8 cellular contexts compared by ENCODE assay signal in genomic region chr17:64028874-64029464, GRCh38. TPM values are rescaled to one million over a fixed set of nuclear protein-coding genes. Genes with fewer than 3 reads are reported as not detected.
DNase-seq lines count a peak whose midpoint lies in the region; ATAC-seq and TF ChIP-seq lines count a peak whose summit lies in the region.

No MANE protein-coding gene starts in this region.

- H3K9me3 ChIP-seq in cardiac muscle cell (ENCODE audit: low read depth): no peaks in the 10 kb centered on the region

- no peaks in the 10 kb centered on the region for H3K27me3 ChIP-seq in cardiac muscle cell

- peak; percentile 68 for TF ChIP-seq CTCF in cardiac muscle cell (IDR thresholded peaks at IDR 0.05; ENCODE audit: low read depth, low read length)
- peak; percentile 83 for TF ChIP-seq CTCF in retinal pigment epithelial cell (conservative IDR thresholded peaks at IDR 0.05; ENCODE audit: low read depth, low read length)

- DNase-seq in ELR (ENCODE audit: low read depth): peak; percentile 80
- peak; percentile 57 for DNase-seq in LHCN-M2 (ENCODE audit: low read depth)
- peak; percentile 73 for DNase-seq in SK-MEL-5 (ENCODE audit: low read depth, low spot score)
- peak; percentile 76 for DNase-seq in activated naive CD4-positive, alpha-beta T cell treated with Interleukin-2 at 50 U/mL for 16 hours
- peak; percentile 70 to 77 for DNase-seq in cardiac muscle cell (ENCODE audit: low read depth in 1 of 2, low spot score in 1 of 2)
- DNase-seq in retinal pigment epithelial cell (ENCODE audit: low read depth): no peak
- DNase-seq in middle frontal gyrus (ENCODE audit: extremely low spot score, low spot score): no peak

- no peak for ATAC-seq in GM18519 (IDR thresholded peaks at IDR 0.05; ENCODE audit: low FRiP score, unreplicated experiment)

- in situ Hi-C loops in SK-MEL-5 (cut with HindIII; ENCODE audit: low pct_unique_long_range_greater_than_20kb, low sequenced_read_pairs): no loop called here

- H3K27ac ChIP-seq in cardiac muscle cell: no peak overlapping the region

- H3K4me1 ChIP-seq in cardiac muscle cell (ENCODE audit: low read depth): no peaks in the 10 kb centered on the region

- H3K4me3 ChIP-seq in cardiac muscle cell (no peak overlapping the region), retinal pigment epithelial cell (ENCODE audit: low read length) (no peak overlapping the region)

- no peaks in the 10 kb centered on the region for H3K36me3 ChIP-seq in cardiac muscle cell

RNA-seq across cellular contexts. Expression of gene ICAM2, which starts 8.5 kb away (rescaled TPM):
- total RNA-seq in LHCN-M2 (2014; rRNA removed): 0.29 and 1.2 TPM in 2 replicates
- 0.56 TPM for polyA plus RNA-seq in LHCN-M2 (2012)
- total RNA-seq in SK-MEL-5 (2014; rRNA removed; shearing (Covaris generic)): 0.71 TPM in 1 of 2 replicates, not detected in the other
- polyA plus RNA-seq in SK-MEL-5 (2015; cell fraction: cytosol; rRNA removed): not detected in 2 replicates
- 0.73 TPM in 1 of 2 replicates, not detected in the other for polyA plus RNA-seq in SK-MEL-5 (2015; cell fraction: nucleus; rRNA removed)
- not detected in 2 replicates for total RNA-seq in cardiac muscle cell
- polyA plus RNA-seq in cardiac muscle cell: 1.1 and 2.3 TPM in 2 replicates

RNA-seq across cellular contexts. Expression of gene PRR29, which starts 30.8 kb away (rescaled TPM):
- total RNA-seq in LHCN-M2 (2014; rRNA removed): 0.13 TPM in 1 of 2 replicates, not detected in the other
- polyA plus RNA-seq in LHCN-M2 (2012): 0.05 TPM
- 0.13 TPM in 1 of 2 replicates, not detected in the other for total RNA-seq in SK-MEL-5 (2014; rRNA removed; shearing (Covaris generic))
- 0.61 TPM in 1 of 2 replicates, not detected in the other for polyA plus RNA-seq in SK-MEL-5 (2015; cell fraction: cytosol; rRNA removed)
- polyA plus RNA-seq in SK-MEL-5 (2015; cell fraction: nucleus; rRNA removed): 0.34 and 4.0 TPM in 2 replicates
- 2.9 and 3.6 TPM in 2 replicates for total RNA-seq in cardiac muscle cell
- polyA plus RNA-seq in cardiac muscle cell: 1.7 and 4.9 TPM in 2 replicates

RNA-seq across cellular contexts. Expression of gene SCN4A, which starts 56.3 kb away (rescaled TPM):
- total RNA-seq in LHCN-M2 (2014; rRNA removed) (0.06 TPM in 1 of 2 replicates, not detected in the other), cardiac muscle cell (0.63 and 0.78 TPM in 2 replicates)
- not detected for polyA plus RNA-seq in LHCN-M2 (2012)
- not detected in 2 replicates for total RNA-seq in SK-MEL-5 (2014; rRNA removed; shearing (Covaris generic))
- polyA plus RNA-seq in SK-MEL-5 (2015; cell fraction: cytosol; rRNA removed): 0.02 TPM in 1 of 2 replicates, not detected in the other
- 0.14 TPM in 1 of 2 replicates, not detected in the other for polyA plus RNA-seq in SK-MEL-5 (2015; cell fraction: nucleus; rRNA removed)
- 0.49 TPM in 1 of 2 replicates, not detected in the other for polyA plus RNA-seq in cardiac muscle cell

Comparison
In these comparisons a context has a peak if more than half of its experiments do, and no peak if none do; other contexts are left out.
1. DNase-seq: peak in ELR (single experiment), LHCN-M2 (single experiment), SK-MEL-5 (single experiment), activated naive CD4-positive, alpha-beta T cell treated with Interleukin-2 at 50 U/mL for 16 hours (single experiment) and cardiac muscle cell (2 of 2); none in retinal pigment epithelial cell (single experiment) and middle frontal gyrus (single experiment).